14 cellular contexts compared by ENCODE assay signal in the genomic region with DNA sequence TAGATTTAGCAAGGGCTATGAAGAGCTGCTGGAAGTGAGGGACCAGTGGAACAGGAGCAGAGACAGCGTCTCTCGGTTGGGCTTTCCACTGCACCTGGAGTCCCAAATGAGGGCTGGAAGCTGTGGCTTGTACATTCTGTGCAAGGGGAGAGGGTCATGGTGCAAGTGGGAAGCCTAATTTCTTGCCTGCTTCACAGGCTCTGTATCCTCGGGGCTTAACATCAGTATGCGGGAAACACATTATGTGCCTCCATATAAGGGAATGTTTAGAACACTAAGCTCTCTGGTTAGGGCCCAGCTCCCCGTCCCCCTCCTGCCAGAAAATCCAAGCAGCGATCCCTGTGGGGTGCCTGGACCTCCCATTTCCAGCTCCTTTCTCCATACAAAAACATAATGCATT.
DNase-seq lines count a peak whose midpoint lies in the region; ATAC-seq and TF ChIP-seq lines count a peak whose summit lies in the region.
"Had no signal": no experiment of that assay in that cellular context is flagged by ENCODE, and none has a peak within 500 bp of the region (broad histone marks: within the 10 kb centered on the region; RNA-seq: fewer than 3 reads in every experiment).

No MANE protein-coding gene starts in this region.

- H3K27ac Mint-ChIP-seq in activated naive CD4-positive, alpha-beta T cell treated with anti-CD3 and anti-CD28 coated beads, Interleukin-2, amount 50 U/mL, for 72 hours: peak overlapping the region; percentile 40 to 71
- peak overlapping the region; percentile 87 for H3K27ac Mint-ChIP-seq in chondrocyte (ENCODE audit: unreplicated experiment)

- DNase-seq in activated naive CD4-positive, alpha-beta T cell treated with anti-CD3 and anti-CD28 coated beads, Interleukin-2, amount 50 U/mL, for 72 hours (ENCODE audit: low spot score in 2 of 2): no peak
- no peak for DNase-seq in activated naive CD4-positive, alpha-beta T cell (lab: John Stamatoyannopoulos, UW)
- DNase-seq in chondrocyte (ENCODE audit: low spot score) (no peak), vagina (ENCODE audit: extremely low spot score in 2 of 2) (no peak), NCI-H510A (lab: John Stamatoyannopoulos, UW) (no peak), heart right ventricle (no peak), posterior vena cava (ENCODE audit: low spot score) (no peak)
- DNase-seq: activated CD4-positive, alpha-beta T cell treated with anti-CD3 and anti-CD28 coated beads for 48 hours; Kasumi-1; NCI-H226; retina; Right ventricle myocardium superior had no signal

- H3K4me1 ChIP-seq in muscle layer of duodenum (ENCODE audit: control insufficient read depth in 1 of 2, insufficient read depth in 2 of 2, low read length in 2 of 2): peaks cover 0 to 5% of the 10 kb centered on the region in 2 donors
- H3K4me1 ChIP-seq in vagina: no peaks in the 10 kb centered on the region
- peaks cover 0 to 6% (median 0%) of the 10 kb centered on the region in 9 donors for H3K4me1 ChIP-seq in heart right ventricle

- no peak for ATAC-seq in activated naive CD4-positive, alpha-beta T cell treated with anti-CD3 and anti-CD28 coated beads, Interleukin-2, amount 50 U/mL, for 72 hours
- ATAC-seq in heart right ventricle: no peak
- ATAC-seq: esophagus mucosa had no signal

- H3K27me3 ChIP-seq in muscle layer of duodenum (ENCODE audit: low read depth, low read length) (no peaks in the 10 kb centered on the region), vagina (no peaks in the 10 kb centered on the region), heart right ventricle (no peaks in the 10 kb centered on the region)

- TF ChIP-seq POLR2A in vagina (IDR thresholded peaks at IDR 0.05): no peak

- H3K4me3 ChIP-seq in muscle layer of duodenum (ENCODE audit: low read depth in 1 of 2, low read length in 2 of 2): peak overlapping the region in 1 of 2 donors; percentile 11
- no peak overlapping the region for H3K4me3 ChIP-seq in vagina
- no peak overlapping the region for H3K4me3 ChIP-seq in heart right ventricle

- WGBS in heart right ventricle, 2 donors: 71 to 72% methylated on average over 6 of the region's 6 CpGs

- H3K27ac ChIP-seq in muscle layer of duodenum (ENCODE audit: low read length): peak overlapping the region; percentile 70
- H3K27ac ChIP-seq in vagina: peak overlapping the region; percentile 10
- H3K27ac ChIP-seq in heart right ventricle: no peak overlapping the region

- H3K36me3 ChIP-seq in muscle layer of duodenum (ENCODE audit: control insufficient read depth in 1 of 2, insufficient read depth in 2 of 2, low read length in 2 of 2) (no peaks in the 10 kb centered on the region), vagina (no peaks in the 10 kb centered on the region), heart right ventricle (peaks cover 0 to 62% (median 0%) of the 10 kb centered on the region in 9 donors)

- no peaks in the 10 kb centered on the region for H3K9me3 ChIP-seq in muscle layer of duodenum (ENCODE audit: control insufficient read depth in 1 of 2, low read length in 2 of 2)
- no peaks in the 10 kb centered on the region for H3K9me3 ChIP-seq in vagina
- H3K9me3 ChIP-seq in heart right ventricle: no peaks in the 10 kb centered on the region

- H3K27me3 Mint-ChIP-seq in chondrocyte (ENCODE audit: low read depth): no peaks in the 10 kb centered on the region

- H3K4me3 Mint-ChIP-seq in chondrocyte (ENCODE audit: unreplicated experiment): no peak overlapping the region

- no peaks in the 10 kb centered on the region for H3K9me3 Mint-ChIP-seq in activated naive CD4-positive, alpha-beta T cell treated with anti-CD3 and anti-CD28 coated beads, Interleukin-2, amount 50 U/mL, for 72 hours
- no peaks in the 10 kb centered on the region for H3K9me3 Mint-ChIP-seq in chondrocyte (ENCODE audit: low read depth)

- H3K4me1 Mint-ChIP-seq in chondrocyte (ENCODE audit: low read depth): peaks cover 64% of the 10 kb centered on the region

- intact Hi-C loops in vagina (cut with DNase I): no loop called here
- intact Hi-C loops in heart right ventricle (cut with DNase I): no loop called here
- intact Hi-C loops in posterior vena cava (cut with DNase I): loop anchor here in 1 of 2 donors (5.0 kb wide), 1 partner anchor 106 kb away; no protein-coding TSS in a partner anchor

- H3K36me3 Mint-ChIP-seq in activated naive CD4-positive, alpha-beta T cell treated with anti-CD3 and anti-CD28 coated beads, Interleukin-2, amount 50 U/mL, for 72 hours: peaks cover 9 to 25% of the 10 kb centered on the region in 2 donors
- H3K36me3 Mint-ChIP-seq in chondrocyte (ENCODE audit: low read depth): peaks cover 1% of the 10 kb centered on the region

- no peak for TF ChIP-seq CTCF in chondrocyte (IDR thresholded peaks at IDR 0.05)
- TF ChIP-seq CTCF in vagina (IDR thresholded peaks at IDR 0.05): no peak
- no peak for TF ChIP-seq CTCF in heart right ventricle (IDR thresholded peaks at IDR 0.05)

Comparison
In these comparisons a context has a peak if more than half of its experiments do, and no peak if none do; other contexts are left out.
1. H3K27ac ChIP-seq: peak in muscle layer of duodenum (single experiment) and vagina (single experiment); none in heart right ventricle (0 of 10).